ENCODE assay signal across 29 cellular contexts in the genomic region with DNA sequence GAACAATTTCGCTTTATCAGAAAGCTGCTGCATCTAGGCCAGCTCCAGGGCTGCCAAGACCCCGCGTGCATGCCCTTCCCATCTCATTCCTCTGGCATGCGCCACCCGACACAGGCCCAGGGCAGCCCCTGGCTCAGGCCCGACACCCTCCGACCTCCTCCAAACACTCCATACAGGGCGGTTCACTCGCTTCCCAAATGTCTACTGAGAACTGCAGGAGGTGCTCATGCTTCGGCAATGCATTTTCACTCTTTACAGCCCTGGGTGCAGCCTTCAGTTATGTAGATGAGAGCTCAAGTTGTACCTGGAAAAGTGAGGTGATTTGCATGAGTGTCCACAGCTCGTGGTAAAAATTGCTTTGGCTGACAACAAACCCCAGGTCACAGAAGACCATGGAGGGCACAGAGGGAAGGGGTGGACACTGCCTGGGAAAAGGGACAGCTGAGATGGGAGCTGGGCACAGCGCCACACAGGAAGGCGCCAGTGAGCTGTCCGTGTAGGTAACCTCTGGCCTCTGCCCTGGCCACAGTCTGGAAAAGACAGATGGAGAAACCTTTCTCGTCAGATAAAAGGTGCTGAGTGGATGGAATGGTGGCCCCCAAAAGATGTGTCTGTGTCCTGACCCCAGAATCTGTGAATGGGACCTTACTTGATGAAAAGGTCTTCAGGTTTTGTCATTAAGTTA.
"Had no signal": no experiment of that assay in that cellular context is flagged by ENCODE, and none has a peak within 500 bp of the region (broad histone marks: within the 10 kb centered on the region; RNA-seq: fewer than 3 reads in every experiment).

No MANE protein-coding gene starts in this region.

- H3K36me3 ChIP-seq: colonic mucosa, sigmoid colon, stomach, tibial artery had no signal

- H3K27ac ChIP-seq: colonic mucosa, sigmoid colon, stomach, tibial artery, VCaP had no signal

- H3K9me3 ChIP-seq: colonic mucosa, mucosa of descending colon, sigmoid colon, stomach, tibial artery had no signal

- ATAC-seq: activated CD4-positive, CD25-positive, alpha-beta regulatory T cell treated with anti-CD3 and anti-CD28 coated beads, Interleukin-2, amount 50 U/mL, for 24 hours; mucosa of descending colon; natural killer cell treated with Interleukin-12 subunit alpha and Interleukin-12 subunit beta and Interleukin-15 and Interleukin-18, amount 100 ng/mL, for 72 hours had no signal

- H3K4me3 ChIP-seq: colonic mucosa, dorsolateral prefrontal cortex, lung, mucosa of descending colon, sigmoid colon, stomach, tibial artery had no signal

- H3K4me1 ChIP-seq: colonic mucosa, sigmoid colon, stomach, tibial artery had no signal

- H3K9me3 Mint-ChIP-seq: activated CD4-positive, alpha-beta memory T cell treated with anti-CD3 and anti-CD28 coated beads for 36 hours; activated T-helper 2 cell treated with anti-CD3 and anti-CD28 coated beads, Interferon-gamma antibody, Interleukin-2, Interleukin-4, amounts not matched to agents 10 μg/mL and 5 μg/mL and 100 μg/mL, durations not matched to agents 14 hours and 24 hours and 36 hours; natural killer cell treated with Interleukin-12 subunit alpha and Interleukin-12 subunit beta and Interleukin-15 and Interleukin-18, amount 100 ng/mL, for 72 hours; stimulated activated memory B cell treated with anti-CD40 and anti-IgM and Interleukin-4, amounts not matched to agents 10 μg/mL and 1 μg/mL and 100 μg/mL, for 72 hours; T-helper 1 cell treated with Interleukin-12 subunit alpha and Interleukin-12 subunit beta and Interleukin-4 antibody, amounts not matched to agents 30 μg/mL and 1 μg/mL, for 36 hours had no signal

- H3K4me1 Mint-ChIP-seq: stimulated activated memory B cell treated with anti-CD40 and anti-IgM and Interleukin-4, amounts not matched to agents 10 μg/mL and 1 μg/mL and 100 μg/mL, for 72 hours had no signal

- H3K27ac Mint-ChIP-seq: activated CD4-positive, alpha-beta memory T cell treated with anti-CD3 and anti-CD28 coated beads for 36 hours; activated naive CD8-positive, alpha-beta T cell; activated T-helper 2 cell treated with anti-CD3 and anti-CD28 coated beads, Interferon-gamma antibody, Interleukin-2, Interleukin-4, amounts not matched to agents 10 μg/mL and 5 μg/mL and 100 μg/mL, durations not matched to agents 14 hours and 24 hours and 36 hours; natural killer cell treated with Interleukin-12 subunit alpha and Interleukin-12 subunit beta and Interleukin-15 and Interleukin-18, amount 100 ng/mL, for 72 hours; stimulated activated memory B cell treated with anti-CD40 and anti-IgM and Interleukin-4, amounts not matched to agents 10 μg/mL and 1 μg/mL and 100 μg/mL, for 72 hours; T-helper 1 cell treated with Interleukin-12 subunit alpha and Interleukin-12 subunit beta and Interleukin-4 antibody, amounts not matched to agents 30 μg/mL and 1 μg/mL, for 36 hours had no signal

- DNase-seq: activated CD4-positive, alpha-beta memory T cell treated with anti-CD3 and anti-CD28 coated beads for 36 hours; activated CD4-positive, alpha-beta T cell treated with anti-CD3 and anti-CD28 coated beads for 48 hours; activated naive CD4-positive, alpha-beta T cell treated with Interleukin-2 at 50 U/mL for 16 hours; activated T-cell treated with anti-CD3 and anti-CD28 coated beads, Interleukin-2, amount 50 U/mL, for 48 hours; anterior cingulate cortex; colonic mucosa; dorsolateral prefrontal cortex; effector memory CD4-positive, alpha-beta T cell; foreskin fibroblast; hippocampal formation; mesendoderm; mucosa of descending colon; sigmoid colon; small intestine; stimulated activated CD4-positive, alpha-beta T cell treated with anti-CD3 and anti-CD28 coated beads, Interleukin-1b, Interleukin-23, amount 100 ng/mL, for 48 hours; stimulated activated CD4-positive, alpha-beta T cell treated with anti-CD3 and anti-CD28 coated beads, Interleukin-4, amount 100 ng/mL, for 4 hours; stimulated activated CD8-positive, alpha-beta memory T cell treated with anti-CD3 and anti-CD28 coated beads, Interleukin-4, amount 100 ng/mL, for 48 hours; stomach; SW 1271; T-helper 9 cell had no signal

- H3K4me3 Mint-ChIP-seq: activated CD4-positive, alpha-beta memory T cell treated with anti-CD3 and anti-CD28 coated beads for 36 hours; activated naive CD8-positive, alpha-beta T cell; natural killer cell treated with Interleukin-12 subunit alpha and Interleukin-12 subunit beta and Interleukin-15 and Interleukin-18, amount 100 ng/mL, for 72 hours; stimulated activated memory B cell treated with anti-CD40 and anti-IgM and Interleukin-4, amounts not matched to agents 10 μg/mL and 1 μg/mL and 100 μg/mL, for 72 hours; T-helper 1 cell treated with Interleukin-12 subunit alpha and Interleukin-12 subunit beta and Interleukin-4 antibody, amounts not matched to agents 30 μg/mL and 1 μg/mL, for 36 hours had no signal

- H3K36me3 Mint-ChIP-seq: activated CD4-positive, alpha-beta memory T cell treated with anti-CD3 and anti-CD28 coated beads for 36 hours; activated naive CD8-positive, alpha-beta T cell; natural killer cell treated with Interleukin-12 subunit alpha and Interleukin-12 subunit beta and Interleukin-15 and Interleukin-18, amount 100 ng/mL, for 72 hours; stimulated activated memory B cell treated with anti-CD40 and anti-IgM and Interleukin-4, amounts not matched to agents 10 μg/mL and 1 μg/mL and 100 μg/mL, for 72 hours had no signal

- H3K27me3 ChIP-seq: colonic mucosa had no signal
